1 cellular context compared by ENCODE assay signal in genomic region chr1:32221980-32222751, GRCh38.
TF ChIP-seq lines count a peak whose summit lies in the region.

EIF3I (plus strand) TSS chr1:32222407; CDS start chr1:32222442, 35 bp downstream.
TMEM234 (minus strand) TSS chr1:32222353; CDS start chr1:32222322, 31 bp downstream.

TF ChIP-seq in GM12878, 131 proteins besides CTCF, POLR2A, EP300 and RAD21 (continued from another document and continues in another):
- TF ChIP-seq YY1 (IDR thresholded peaks at IDR 0.05; ENCODE audit: low read depth, low read length): peak; percentile 39; the same call in 1 of the 2 replicates
- TF ChIP-seq BCL11A (IDR thresholded peaks at IDR 0.05; ENCODE audit: low read depth, low read length): no peak
- TF ChIP-seq POLR2AphosphoS5 (IDR thresholded peaks at IDR 0.05; ENCODE audit: low read length): peak; percentile 93
- TF ChIP-seq, protein P1, sequence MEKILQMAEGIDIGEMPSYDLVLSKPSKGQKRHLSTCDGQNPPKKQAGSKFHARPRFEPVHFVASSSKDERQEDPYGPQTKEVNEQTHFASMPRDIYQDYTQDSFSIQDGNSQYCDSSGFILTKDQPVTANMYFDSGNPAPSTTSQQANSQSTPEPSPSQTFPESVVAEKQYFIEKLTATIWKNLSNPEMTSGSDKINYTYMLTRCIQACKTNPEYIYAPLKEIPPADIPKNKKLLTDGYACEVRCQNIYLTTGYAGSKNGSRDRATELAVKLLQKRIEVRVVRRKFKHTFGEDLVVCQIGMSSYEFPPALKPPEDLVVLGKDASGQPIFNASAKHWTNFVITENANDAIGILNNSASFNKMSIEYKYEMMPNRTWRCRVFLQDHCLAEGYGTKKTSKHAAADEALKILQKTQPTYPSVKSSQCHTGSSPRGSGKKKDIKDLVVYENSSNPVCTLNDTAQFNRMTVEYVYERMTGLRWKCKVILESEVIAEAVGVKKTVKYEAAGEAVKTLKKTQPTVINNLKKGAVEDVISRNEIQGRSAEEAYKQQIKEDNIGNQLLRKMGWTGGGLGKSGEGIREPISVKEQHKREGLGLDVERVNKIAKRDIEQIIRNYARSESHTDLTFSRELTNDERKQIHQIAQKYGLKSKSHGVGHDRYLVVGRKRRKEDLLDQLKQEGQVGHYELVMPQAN (conservative IDR thresholded peaks at IDR 0.05): peak; percentile 88
- no peak for TF ChIP-seq EZH2 (IDR thresholded peaks at IDR 0.05; ENCODE audit: borderline replicate concordance, control insufficient read depth, low read depth, low read length)
- peak; percentile 90 for TF ChIP-seq CREB1 (IDR thresholded peaks at IDR 0.05; ENCODE audit: low read depth)
- TF ChIP-seq CEBPB (IDR thresholded peaks at IDR 0.05; ENCODE audit: borderline replicate concordance in 1 of 2, low read depth in 2 of 2, low read length in 2 of 2): no peak
- TF ChIP-seq NR2C2 (IDR thresholded peaks at IDR 0.05; ENCODE audit: borderline replicate concordance, control insufficient read depth, insufficient read length, low read depth): no peak
- peak; percentile 47 for TF ChIP-seq SP1 (IDR thresholded peaks at IDR 0.05; ENCODE audit: low read depth, low read length)
- TF ChIP-seq, protein P2, sequence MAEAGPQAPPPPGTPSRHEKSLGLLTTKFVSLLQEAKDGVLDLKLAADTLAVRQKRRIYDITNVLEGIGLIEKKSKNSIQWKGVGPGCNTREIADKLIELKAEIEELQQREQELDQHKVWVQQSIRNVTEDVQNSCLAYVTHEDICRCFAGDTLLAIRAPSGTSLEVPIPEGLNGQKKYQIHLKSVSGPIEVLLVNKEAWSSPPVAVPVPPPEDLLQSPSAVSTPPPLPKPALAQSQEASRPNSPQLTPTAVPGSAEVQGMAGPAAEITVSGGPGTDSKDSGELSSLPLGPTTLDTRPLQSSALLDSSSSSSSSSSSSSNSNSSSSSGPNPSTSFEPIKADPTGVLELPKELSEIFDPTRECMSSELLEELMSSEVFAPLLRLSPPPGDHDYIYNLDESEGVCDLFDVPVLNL (IDR thresholded peaks at IDR 0.05; ENCODE audit: low read depth, low read length): no peak
- peak; percentile 33; a peak in 3 of 4 replicates for TF ChIP-seq BHLHE40 (IDR thresholded peaks at IDR 0.05; ENCODE audit: borderline replicate concordance in 1 of 2, low read depth in 2 of 2, low read length in 1 of 2)
- TF ChIP-seq ZBTB4 (CRISPR knock-in tag; IDR thresholded peaks at IDR 0.05): no peak
- TF ChIP-seq IRF4 (IDR thresholded peaks at IDR 0.05; ENCODE audit: low read depth, low read length): peak; percentile 32; the same call in 1 of the 2 replicates
- no peak for TF ChIP-seq CHD4 (IDR thresholded peaks at IDR 0.05)
- TF ChIP-seq MYC (IDR thresholded peaks at IDR 0.05; ENCODE audit: insufficient read depth, insufficient read length, insufficient replicate concordance, low read length, severe bottlenecking): no peak
- TF ChIP-seq CHD2 (IDR thresholded peaks at IDR 0.05; ENCODE audit: borderline replicate concordance, low read depth, low read length): peak; percentile 53; the same call in 1 of the 2 replicates
- TF ChIP-seq STAT1 (conservative IDR thresholded peaks at IDR 0.05): 0 out of 2 replicates have a peak, but pooled peaks have one; percentile 66
- no peak for TF ChIP-seq SMC3 (IDR thresholded peaks at IDR 0.05; ENCODE audit: borderline replicate concordance, low read length)
- TF ChIP-seq ZNF217 (IDR thresholded peaks at IDR 0.05): no peak
- TF ChIP-seq WRNIP1 (IDR thresholded peaks at IDR 0.05; ENCODE audit: borderline replicate concordance, low read depth, low read length): no peak
- peak; percentile 36; the same call in 1 of the 2 replicates for TF ChIP-seq PKNOX1 (IDR thresholded peaks at IDR 0.05)
- TF ChIP-seq SIX5 (IDR thresholded peaks at IDR 0.05; ENCODE audit: low read depth, low read length, severe bottlenecking): peak; percentile 20
- TF ChIP-seq, protein P3, sequence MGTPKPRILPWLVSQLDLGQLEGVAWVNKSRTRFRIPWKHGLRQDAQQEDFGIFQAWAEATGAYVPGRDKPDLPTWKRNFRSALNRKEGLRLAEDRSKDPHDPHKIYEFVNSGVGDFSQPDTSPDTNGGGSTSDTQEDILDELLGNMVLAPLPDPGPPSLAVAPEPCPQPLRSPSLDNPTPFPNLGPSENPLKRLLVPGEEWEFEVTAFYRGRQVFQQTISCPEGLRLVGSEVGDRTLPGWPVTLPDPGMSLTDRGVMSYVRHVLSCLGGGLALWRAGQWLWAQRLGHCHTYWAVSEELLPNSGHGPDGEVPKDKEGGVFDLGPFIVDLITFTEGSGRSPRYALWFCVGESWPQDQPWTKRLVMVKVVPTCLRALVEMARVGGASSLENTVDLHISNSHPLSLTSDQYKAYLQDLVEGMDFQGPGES (IDR thresholded peaks at IDR 0.05): no peak
- peak; percentile 53; the same call in 1 of the 2 replicates for TF ChIP-seq NR2F1 (conservative IDR thresholded peaks at IDR 0.05)
- no peak for TF ChIP-seq FOXK2 (IDR thresholded peaks at IDR 0.05)
- TF ChIP-seq, protein P4, sequence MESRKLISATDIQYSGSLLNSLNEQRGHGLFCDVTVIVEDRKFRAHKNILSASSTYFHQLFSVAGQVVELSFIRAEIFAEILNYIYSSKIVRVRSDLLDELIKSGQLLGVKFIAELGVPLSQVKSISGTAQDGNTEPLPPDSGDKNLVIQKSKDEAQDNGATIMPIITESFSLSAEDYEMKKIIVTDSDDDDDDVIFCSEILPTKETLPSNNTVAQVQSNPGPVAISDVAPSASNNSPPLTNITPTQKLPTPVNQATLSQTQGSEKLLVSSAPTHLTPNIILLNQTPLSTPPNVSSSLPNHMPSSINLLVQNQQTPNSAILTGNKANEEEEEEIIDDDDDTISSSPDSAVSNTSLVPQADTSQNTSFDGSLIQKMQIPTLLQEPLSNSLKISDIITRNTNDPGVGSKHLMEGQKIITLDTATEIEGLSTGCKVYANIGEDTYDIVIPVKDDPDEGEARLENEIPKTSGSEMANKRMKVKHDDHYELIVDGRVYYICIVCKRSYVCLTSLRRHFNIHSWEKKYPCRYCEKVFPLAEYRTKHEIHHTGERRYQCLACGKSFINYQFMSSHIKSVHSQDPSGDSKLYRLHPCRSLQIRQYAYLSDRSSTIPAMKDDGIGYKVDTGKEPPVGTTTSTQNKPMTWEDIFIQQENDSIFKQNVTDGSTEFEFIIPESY (IDR thresholded peaks at IDR 0.05): no peak
- peak; percentile 71 for TF ChIP-seq RELB (IDR thresholded peaks at IDR 0.05; ENCODE audit: low read depth)
- TF ChIP-seq TARDBP (IDR thresholded peaks at IDR 0.05; ENCODE audit: borderline replicate concordance): no peak
- TF ChIP-seq SMAD1 (IDR thresholded peaks at IDR 0.05; ENCODE audit: low read depth, partially characterized antibody): peak; percentile 57
- TF ChIP-seq, protein P5, sequence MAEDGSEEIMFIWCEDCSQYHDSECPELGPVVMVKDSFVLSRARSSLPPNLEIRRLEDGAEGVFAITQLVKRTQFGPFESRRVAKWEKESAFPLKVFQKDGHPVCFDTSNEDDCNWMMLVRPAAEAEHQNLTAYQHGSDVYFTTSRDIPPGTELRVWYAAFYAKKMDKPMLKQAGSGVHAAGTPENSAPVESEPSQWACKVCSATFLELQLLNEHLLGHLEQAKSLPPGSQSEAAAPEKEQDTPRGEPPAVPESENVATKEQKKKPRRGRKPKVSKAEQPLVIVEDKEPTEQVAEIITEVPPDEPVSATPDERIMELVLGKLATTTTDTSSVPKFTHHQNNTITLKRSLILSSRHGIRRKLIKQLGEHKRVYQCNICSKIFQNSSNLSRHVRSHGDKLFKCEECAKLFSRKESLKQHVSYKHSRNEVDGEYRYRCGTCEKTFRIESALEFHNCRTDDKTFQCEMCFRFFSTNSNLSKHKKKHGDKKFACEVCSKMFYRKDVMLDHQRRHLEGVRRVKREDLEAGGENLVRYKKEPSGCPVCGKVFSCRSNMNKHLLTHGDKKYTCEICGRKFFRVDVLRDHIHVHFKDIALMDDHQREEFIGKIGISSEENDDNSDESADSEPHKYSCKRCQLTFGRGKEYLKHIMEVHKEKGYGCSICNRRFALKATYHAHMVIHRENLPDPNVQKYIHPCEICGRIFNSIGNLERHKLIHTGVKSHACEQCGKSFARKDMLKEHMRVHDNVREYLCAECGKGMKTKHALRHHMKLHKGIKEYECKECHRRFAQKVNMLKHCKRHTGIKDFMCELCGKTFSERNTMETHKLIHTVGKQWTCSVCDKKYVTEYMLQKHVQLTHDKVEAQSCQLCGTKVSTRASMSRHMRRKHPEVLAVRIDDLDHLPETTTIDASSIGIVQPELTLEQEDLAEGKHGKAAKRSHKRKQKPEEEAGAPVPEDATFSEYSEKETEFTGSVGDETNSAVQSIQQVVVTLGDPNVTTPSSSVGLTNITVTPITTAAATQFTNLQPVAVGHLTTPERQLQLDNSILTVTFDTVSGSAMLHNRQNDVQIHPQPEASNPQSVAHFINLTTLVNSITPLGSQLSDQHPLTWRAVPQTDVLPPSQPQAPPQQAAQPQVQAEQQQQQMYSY (CRISPR knock-in tag; IDR thresholded peaks at IDR 0.05): no peak
- no peak for TF ChIP-seq SREBF2 (IDR thresholded peaks at IDR 0.05; ENCODE audit: low read length)
- TF ChIP-seq, protein P6, sequence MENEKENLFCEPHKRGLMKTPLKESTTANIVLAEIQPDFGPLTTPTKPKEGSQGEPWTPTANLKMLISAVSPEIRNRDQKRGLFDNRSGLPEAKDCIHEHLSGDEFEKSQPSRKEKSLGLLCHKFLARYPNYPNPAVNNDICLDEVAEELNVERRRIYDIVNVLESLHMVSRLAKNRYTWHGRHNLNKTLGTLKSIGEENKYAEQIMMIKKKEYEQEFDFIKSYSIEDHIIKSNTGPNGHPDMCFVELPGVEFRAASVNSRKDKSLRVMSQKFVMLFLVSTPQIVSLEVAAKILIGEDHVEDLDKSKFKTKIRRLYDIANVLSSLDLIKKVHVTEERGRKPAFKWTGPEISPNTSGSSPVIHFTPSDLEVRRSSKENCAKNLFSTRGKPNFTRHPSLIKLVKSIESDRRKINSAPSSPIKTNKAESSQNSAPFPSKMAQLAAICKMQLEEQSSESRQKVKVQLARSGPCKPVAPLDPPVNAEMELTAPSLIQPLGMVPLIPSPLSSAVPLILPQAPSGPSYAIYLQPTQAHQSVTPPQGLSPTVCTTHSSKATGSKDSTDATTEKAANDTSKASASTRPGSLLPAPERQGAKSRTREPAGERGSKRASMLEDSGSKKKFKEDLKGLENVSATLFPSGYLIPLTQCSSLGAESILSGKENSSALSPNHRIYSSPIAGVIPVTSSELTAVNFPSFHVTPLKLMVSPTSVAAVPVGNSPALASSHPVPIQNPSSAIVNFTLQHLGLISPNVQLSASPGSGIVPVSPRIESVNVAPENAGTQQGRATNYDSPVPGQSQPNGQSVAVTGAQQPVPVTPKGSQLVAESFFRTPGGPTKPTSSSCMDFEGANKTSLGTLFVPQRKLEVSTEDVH (IDR thresholded peaks at IDR 0.05; ENCODE audit: low read depth, partially characterized antibody): peak; percentile 72
- TF ChIP-seq, protein P7, sequence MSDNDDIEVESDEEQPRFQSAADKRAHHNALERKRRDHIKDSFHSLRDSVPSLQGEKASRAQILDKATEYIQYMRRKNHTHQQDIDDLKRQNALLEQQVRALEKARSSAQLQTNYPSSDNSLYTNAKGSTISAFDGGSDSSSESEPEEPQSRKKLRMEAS (IDR thresholded peaks at IDR 0.05; ENCODE audit: low read depth, low read length): peak; percentile 64; the same call in 1 of the 2 replicates
- TF ChIP-seq RCOR1 (conservative IDR thresholded peaks at IDR 0.05; ENCODE audit: low read depth, low read length): no peak
- peak; percentile 88; the same call in 1 of the 2 replicates for TF ChIP-seq SMAD5 (IDR thresholded peaks at IDR 0.05; ENCODE audit: low read depth)
- peak; percentile 56 for TF ChIP-seq MEF2B (IDR thresholded peaks at IDR 0.05; ENCODE audit: partially characterized antibody, poor library complexity, severe bottlenecking)
- peak in 1 of 2 experiments; percentile 84; a peak in 2 of 4 replicates for TF ChIP-seq ETV6 (conservative IDR thresholded peaks at IDR 0.05 in 1 of 2, IDR thresholded peaks at IDR 0.05 in 1 of 2; ENCODE audit: borderline replicate concordance in 1 of 2, low read depth in 1 of 2)
- TF ChIP-seq PML (IDR thresholded peaks at IDR 0.05; ENCODE audit: low read length): no peak; the same call in 1 of the 2 replicates
- peak; percentile 70 for TF ChIP-seq ATF7 (IDR thresholded peaks at IDR 0.05; ENCODE audit: low read depth)
